In genomic region chr1:159009704-159010361, GRCh38 we compare ENCODE assay signal across 8 cellular contexts. TPM values are rescaled to one million over a fixed set of nuclear protein-coding genes. Genes with fewer than 3 reads are reported as not detected.
A peak's percentile ranks its signal among the peaks of the same experiment; 100 is the strongest.
DNase-seq lines count a peak whose midpoint lies in the region; ATAC-seq and TF ChIP-seq lines count a peak whose summit lies in the region.

IFI16 (plus strand) TSS chr1:159009907; CDS start chr1:159014681, 4,774 bp downstream.

- CTCF ChIA-PET in BJ (lab: Yijun Ruan, JAX) (interaction anchor here (0.6 to 1.9 kb wide), 5 partner anchors 10 to 63 kb away, joined by 3 to 6 read pairs (median 3); no protein-coding TSS in a partner anchor), SK-N-SH (lab: Yijun Ruan, JAX) (interaction anchor here (1.2 kb wide), 1 partner anchor 11 kb away, joined by 3 read pairs; no protein-coding TSS in a partner anchor)

- H3K4me2 ChIP-seq in SK-N-SH: peak within 1 kb of the TSS; percentile 82

- peak within 1 kb of the TSS; percentile 91 for H2AFZ ChIP-seq in SK-N-SH (ENCODE audit: low read depth)

- TF ChIP-seq CTCF in BJ (IDR thresholded peaks at IDR 0.05; ENCODE audit: insufficient read depth, low read depth, low read length): no peak
- TF ChIP-seq CTCF in SK-N-SH (IDR thresholded peaks at IDR 0.05): no peak

- H3K79me2 ChIP-seq in SK-N-SH (ENCODE audit: insufficient read depth): peaks cover 47% of the 10 kb centered on the region

- H3K27me3 ChIP-seq in BJ (ENCODE audit: control insufficient read depth, insufficient read depth, low read length): no peaks in the 10 kb centered on the region
- H3K27me3 ChIP-seq in SK-N-SH (ENCODE audit: insufficient read depth): no peaks in the 10 kb centered on the region

- peak in 1 of 2 experiments; percentile 31; a peak in 1 of 4 replicates for TF ChIP-seq EP300 in SK-N-SH (IDR thresholded peaks at IDR 0.05; ENCODE audit: borderline replicate concordance in 1 of 2, low read depth in 1 of 2, low read length in 1 of 2)

- H3K27ac ChIP-seq in SK-N-SH (ENCODE audit: low read depth in 2 of 2, low read length in 1 of 2) (peak within 1 kb of the TSS; percentile 95 to 97), skin epidermis (peak within 1 kb of the TSS; percentile 68 to 97 (median 92))

- POLR2A ChIA-PET in BJ (lab: Charles Lee) (interaction anchor here (0.6 to 1.0 kb wide), 4 partner anchors 10 to 1920 kb away, joined by 3 to 5 read pairs (median 4); no protein-coding TSS in a partner anchor), SK-N-SH (lab: Yijun Ruan, JAX) (no interaction called here)

- WGBS in SK-N-SH (ENCODE audit: low lambda C conversion rate): 3% methylated on average over 5 of the region's 5 CpGs

- H3K4me3 ChIP-seq in BJ (ENCODE audit: low read depth, low read length) (peak within 1 kb of the TSS; percentile 48), SK-N-SH (ENCODE audit: low read depth in 2 of 2, low read length in 1 of 2) (peak within 1 kb of the TSS; percentile 63 to 74), skin epidermis (peak within 1 kb of the TSS; percentile 43 to 63 (median 50))

- ATAC-seq in GM19043 (IDR thresholded peaks at IDR 0.05; ENCODE audit: low read depth, unreplicated experiment) (peak; percentile 57), HG03378 (IDR thresholded peaks at IDR 0.05; ENCODE audit: unreplicated experiment) (peak; percentile 64)

- H3F3A ChIP-seq in SK-N-SH (replicated peaks; ENCODE audit: insufficient read depth): peaks cover 29% of the 10 kb centered on the region

- H3K4me1 ChIP-seq in SK-N-SH (ENCODE audit: control insufficient read depth in 1 of 2, insufficient read depth in 2 of 2, low read depth in 1 of 2, low read length in 1 of 2): peaks cover 0 to 12% of the 10 kb centered on the region in 2 experiments; a peak in 3 of 4 replicates

- TF ChIP-seq RAD21 in SK-N-SH (IDR thresholded peaks at IDR 0.05; ENCODE audit: low read length): no peak

- no peaks in the 10 kb centered on the region for H3K9me3 ChIP-seq in SK-N-SH

- peak within 1 kb of the TSS; percentile 88 for H3K9ac ChIP-seq in SK-N-SH

- DNase-seq in BJ (ENCODE audit: low read depth) (peak; percentile 83), SK-N-SH (no peak), astrocyte of the hippocampus (ENCODE audit: low read depth, low spot score) (peak; percentile 93), hepatic stellate cell (ENCODE audit: low spot score) (peak; percentile 81), NCI-H2107 (lab: John Stamatoyannopoulos, UW) (no peak)

- H3K9me2 ChIP-seq in SK-N-SH: no peaks in the 10 kb centered on the region

- 0 out of 2 replicates have a peak, but pooled peaks cover 1% of the 10 kb centered on the region for H3K36me3 ChIP-seq in BJ (ENCODE audit: control insufficient read depth, insufficient read depth, low read length)
- H3K36me3 ChIP-seq in SK-N-SH (replicated peaks in 1 of 2; ENCODE audit: control insufficient read depth in 1 of 2, insufficient read depth in 2 of 2, low read length in 1 of 2): peaks cover 6 to 9% of the 10 kb centered on the region in 2 experiments

- H4K20me1 ChIP-seq in SK-N-SH (ENCODE audit: insufficient read depth): no peaks in the 10 kb centered on the region

TF ChIP-seq in SK-N-SH, 30 proteins besides CTCF, POLR2A, EP300 and RAD21 (continues in another document):
- TF ChIP-seq EZH2phosphoT487 (IDR thresholded peaks at IDR 0.05; ENCODE audit: borderline replicate concordance, low read depth) (no peak), TAF1 (IDR thresholded peaks at IDR 0.05; ENCODE audit: borderline replicate concordance, low read depth, low read length) (peak; percentile 87), FOSL2 (IDR thresholded peaks at IDR 0.05; ENCODE audit: borderline replicate concordance, low read depth) (peak; percentile 59; the same call in 1 of the 2 replicates), NRF1 (IDR thresholded peaks at IDR 0.05; ENCODE audit: low read depth, low read length) (no peak), MEF2A (IDR thresholded peaks at IDR 0.05; ENCODE audit: borderline replicate concordance, low read depth) (no peak), GATA2 (CRISPR knock-in tag; IDR thresholded peaks at IDR 0.05) (no peak), MAX (IDR thresholded peaks at IDR 0.05; ENCODE audit: low read depth) (peak; percentile 94), YY1 (IDR thresholded peaks at IDR 0.05; ENCODE audit: low read depth) (peak; percentile 83; the same call in 1 of the 2 replicates), FOXM1 (IDR thresholded peaks at IDR 0.05; ENCODE audit: low read depth) (0 out of 2 replicates have a peak, but pooled peaks have one; percentile 14), SIN3A (IDR thresholded peaks at IDR 0.05; ENCODE audit: borderline replicate concordance, low read depth, low read length) (peak; percentile 41; the same call in 1 of the 2 replicates), RXRA (IDR thresholded peaks at IDR 0.05; ENCODE audit: borderline replicate concordance, low read depth) (no peak; the same call in 1 of the 2 replicates), USF1 (IDR thresholded peaks at IDR 0.05; ENCODE audit: borderline replicate concordance, low read depth) (no peak), GABPA (IDR thresholded peaks at IDR 0.05; ENCODE audit: low read depth) (0 out of 2 replicates have a peak, but pooled peaks have one; percentile 9), NFIC (IDR thresholded peaks at IDR 0.05; ENCODE audit: borderline replicate concordance) (no peak; the same call in 1 of the 2 replicates), FOXJ3 (CRISPR knock-in tag; IDR thresholded peaks at IDR 0.05) (no peak), TCF12 (IDR thresholded peaks at IDR 0.05) (peak; percentile 50), USF2 (IDR thresholded peaks at IDR 0.05; ENCODE audit: borderline replicate concordance, low read depth, low read length) (no peak), CHD2 (IDR thresholded peaks at IDR 0.05; ENCODE audit: low read length, partially characterized antibody) (no peak), IRF3 (IDR thresholded peaks at IDR 0.05; ENCODE audit: low read depth, low read length) (no peak), PBX3 (IDR thresholded peaks at IDR 0.05) (peak; percentile 27), ZBTB33 (IDR thresholded peaks at IDR 0.05; ENCODE audit: borderline replicate concordance, low read depth) (no peak), POLR2AphosphoS5 (IDR thresholded peaks at IDR 0.05; ENCODE audit: low read depth, low read length) (peak; percentile 91), JUND (IDR thresholded peaks at IDR 0.05) (peak; percentile 36; the same call in 1 of the 2 replicates)

RNA-seq across cellular contexts. Expression of gene IFI16, which starts in this region (rescaled TPM):
- polyA plus RNA-seq in BJ (2011; rRNA removed) (81.8 and 129 TPM in 2 replicates), SK-N-SH (2012; rRNA removed) (56.1 and 72.4 TPM in 2 replicates)
- polyA minus RNA-seq in BJ (2011; rRNA and poly(A)+ RNA removed): 44.4 and 48.9 TPM in 2 replicates
- polyA plus RNA-seq in SK-N-SH (2012; cell fraction: cytosol; rRNA removed): 85.8 and 103 TPM in 2 replicates
- polyA plus RNA-seq in SK-N-SH (2012; cell fraction: nucleus; rRNA removed): 29.4 and 57.0 TPM in 2 replicates

Comparison
In these comparisons a context has a peak if more than half of its experiments do, and no peak if none do; other contexts are left out.
1. DNase-seq: peak in BJ (single experiment), astrocyte of the hippocampus (single experiment) and hepatic stellate cell (single experiment); none in SK-N-SH (single experiment) and NCI-H2107 (single experiment).
2. Peak in every context shown above with its lines, with median percentiles within 50 percentile points of each other: H3K4me3 ChIP-seq.